Comparison of ENCODE assay signal across 26 cellular contexts in the genomic region with DNA sequence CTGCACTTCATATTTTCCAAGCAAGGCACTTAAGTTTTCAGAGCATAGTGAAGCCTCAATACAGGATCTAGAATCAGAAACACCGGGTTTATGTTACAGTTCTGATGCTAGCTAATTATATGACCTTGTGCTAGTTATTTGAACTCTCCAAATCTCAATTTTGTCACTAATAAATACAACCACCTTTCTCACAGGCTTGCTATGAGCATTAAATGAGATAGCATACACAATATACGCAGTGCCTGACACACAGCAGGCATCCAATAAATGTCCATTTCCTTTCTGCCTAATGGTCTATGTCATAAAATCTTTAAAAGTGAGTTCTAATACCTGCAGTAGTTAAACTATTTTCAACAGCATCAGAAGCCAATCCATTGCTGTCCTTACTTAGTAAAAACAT.
"Had no signal": no experiment of that assay in that cellular context is flagged by ENCODE, and none has a peak within 500 bp of the region (broad histone marks: within the 10 kb centered on the region; RNA-seq: fewer than 3 reads in every experiment).

No MANE protein-coding gene starts in this region.

- H3K4me3 ChIP-seq: coronary artery, esophagus squamous epithelium, gastrocnemius medialis, heart right ventricle, left lung, lower lobe of right lung, mucosa of descending colon had no signal

- H3K27ac ChIP-seq: coronary artery, epithelial cell of prostate, esophagus squamous epithelium, gastrocnemius medialis, heart right ventricle, left lung, lower lobe of right lung had no signal

- H3K27me3 ChIP-seq: esophagus squamous epithelium, gastrocnemius medialis, heart right ventricle, left lung had no signal

- DNase-seq: dermis blood vessel endothelial cell; effector CD8-positive, alpha-beta T cell; effector memory CD8-positive, alpha-beta T cell; endodermal cell; erythroblast; esophagus squamous epithelium; foreskin fibroblast; foreskin melanocyte; gastrocnemius medialis; glutamatergic neuron; head of caudate nucleus; heart right ventricle; hippocampal formation; left cardiac atrium; left lung; left ventricle myocardium superior; lower lobe of right lung; mesendoderm; mucosa of descending colon; naive B cell had no signal

- H3K9me3 ChIP-seq: esophagus squamous epithelium, gastrocnemius medialis, heart right ventricle, left lung, lower lobe of right lung, mucosa of descending colon had no signal

- ATAC-seq: effector memory CD8-positive, alpha-beta T cell; esophagus mucosa; gastrocnemius medialis; heart right ventricle; left cardiac atrium; left lung; left ventricle myocardium superior; lower lobe of right lung; mucosa of descending colon had no signal

- H3K4me1 ChIP-seq: esophagus squamous epithelium, gastrocnemius medialis, left lung, lower lobe of right lung had no signal

- FAIRE-seq: endometrium, islet of Langerhans, keratinocyte had no signal
